Comparison of ENCODE assay signal across 11 cellular contexts in the genomic region with DNA sequence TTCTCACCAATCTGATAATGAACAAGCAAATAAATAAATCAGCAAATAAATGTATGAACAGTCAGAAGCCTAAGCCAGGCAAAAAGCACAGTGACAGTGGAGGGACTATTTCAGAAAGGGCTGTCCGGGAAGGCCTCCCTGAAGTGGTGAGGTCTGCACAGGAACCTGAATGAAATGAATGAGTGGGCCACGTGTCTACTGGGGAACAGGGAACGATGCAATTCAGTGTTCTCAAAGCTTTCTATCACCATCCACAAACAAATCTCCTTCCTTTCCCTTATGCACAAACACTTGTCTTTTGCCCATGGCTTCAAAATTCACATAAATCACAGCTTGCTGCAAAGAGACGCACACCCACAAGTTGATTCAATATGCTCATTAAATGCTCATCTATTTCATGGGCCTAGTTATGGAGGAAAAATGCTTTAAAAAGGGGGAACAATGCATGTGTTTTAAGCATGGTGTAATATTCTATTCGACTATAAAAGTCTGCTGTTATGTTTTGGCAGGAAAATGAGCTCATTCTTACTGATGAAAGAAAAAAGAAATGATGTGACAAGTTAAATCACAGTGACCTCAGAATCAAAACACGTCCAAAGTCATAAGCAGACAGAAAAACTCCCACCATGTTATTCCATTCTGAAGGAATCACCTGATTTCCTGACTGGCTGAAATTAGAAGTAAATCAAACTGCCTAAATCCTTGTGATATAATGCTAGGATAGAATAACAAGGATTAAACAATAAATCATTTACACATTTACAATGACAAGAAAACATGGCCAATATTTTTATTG. TPM values are rescaled to one million over a fixed set of nuclear protein-coding genes. Genes with fewer than 3 reads are reported as not detected.
A peak's percentile ranks its signal among the peaks of the same experiment; 100 is the strongest.
DNase-seq lines count a peak whose midpoint lies in the region; ATAC-seq and TF ChIP-seq lines count a peak whose summit lies in the region.
"Had no signal": no experiment of that assay in that cellular context is flagged by ENCODE, and none has a peak within 500 bp of the region (broad histone marks: within the 10 kb centered on the region; RNA-seq: fewer than 3 reads in every experiment).

No MANE protein-coding gene starts in this region.

- H3K4me1 ChIP-seq in parathyroid adenoma = peaks cover 54% of the 10 kb centered on the region
- peaks cover 0 to 4% of the 10 kb centered on the region in 2 donors for H3K4me1 ChIP-seq in aorta (ENCODE audit: control insufficient read depth in 1 of 2, insufficient read depth in 2 of 2, low read length in 2 of 2)

- peak overlapping the region; percentile 64 for H3K27ac Mint-ChIP-seq in stimulated activated naive CD8-positive, alpha-beta T cell treated with anti-CD3 and anti-CD28 coated beads, Interleukin-15, Interleukin-2, amounts not matched to agents 100 ng/mL and 50 ng/mL, for 24 hours
- no peak overlapping the region for H3K27ac Mint-ChIP-seq in activated T-helper 2 cell treated with anti-CD3 and anti-CD28 coated beads, Interferon-gamma antibody, Interleukin-2, Interleukin-4, amounts not matched to agents 10 μg/mL and 5 μg/mL and 100 μg/mL, durations not matched to agents 14 hours and 24 hours and 36 hours

- H3K9ac ChIP-seq in parathyroid adenoma = no peak overlapping the region
- H3K9ac ChIP-seq: BLaER1 had no signal

- no peaks in the 10 kb centered on the region for H3K9me3 Mint-ChIP-seq in stimulated activated naive CD8-positive, alpha-beta T cell treated with anti-CD3 and anti-CD28 coated beads, Interleukin-15, Interleukin-2, amounts not matched to agents 100 ng/mL and 50 ng/mL, for 24 hours
- H3K9me3 Mint-ChIP-seq in activated T-helper 2 cell treated with anti-CD3 and anti-CD28 coated beads, Interferon-gamma antibody, Interleukin-2, Interleukin-4, amounts not matched to agents 10 μg/mL and 5 μg/mL and 100 μg/mL, durations not matched to agents 14 hours and 24 hours and 36 hours = no peaks in the 10 kb centered on the region

- peak overlapping the region; percentile 43 for H3K4me2 ChIP-seq in parathyroid adenoma (ENCODE audit: low read length)
- H3K4me2 ChIP-seq: BLaER1 had no signal

- H3K4me3 ChIP-seq in parathyroid adenoma (ENCODE audit: low read depth, low read length) (no peak overlapping the region), aorta (ENCODE audit: low read length in 2 of 2) (no peak overlapping the region)
- H3K4me3 ChIP-seq: BLaER1, coronary artery had no signal

- no peak overlapping the region for H3K4me3 Mint-ChIP-seq in stimulated activated naive CD8-positive, alpha-beta T cell treated with anti-CD3 and anti-CD28 coated beads, Interleukin-15, Interleukin-2, amounts not matched to agents 100 ng/mL and 50 ng/mL, for 24 hours
- no peak overlapping the region for H3K4me3 Mint-ChIP-seq in activated T-helper 2 cell treated with anti-CD3 and anti-CD28 coated beads, Interferon-gamma antibody, Interleukin-2, Interleukin-4, amounts not matched to agents 10 μg/mL and 5 μg/mL and 100 μg/mL, durations not matched to agents 14 hours and 24 hours and 36 hours (ENCODE audit: low read depth)

- no peak for DNase-seq in stimulated activated naive CD8-positive, alpha-beta T cell treated with anti-CD3 and anti-CD28 coated beads, Interleukin-15, Interleukin-2, amounts not matched to agents 100 U/mL and 50 U/mL, for 24 hours
- DNase-seq in dermis microvascular lymphatic vessel endothelial cell (ENCODE audit: low read depth in 2 of 2) (peak; percentile 88 to 97), aorta (no peak), NCI-H2107 (lab: John Stamatoyannopoulos, UW) (no peak), NCI-H187 (lab: John Stamatoyannopoulos, UW) (no peak)
- DNase-seq in activated T-helper 2 cell treated with anti-CD3 and anti-CD28 coated beads, Interferon-gamma antibody, Interleukin-2, Interleukin-4, amounts not matched to agents 10 μg/mL and 5 μg/mL and 100 μg/mL, durations not matched to agents 14 hours and 24 hours and 36 hours (ENCODE audit: low spot score) = no peak
- DNase-seq: activated CD8-positive, alpha-beta memory T cell treated with anti-CD3 and anti-CD28 coated beads, Interleukin-2, amount 50 U/mL, for 4 hours had no signal

- H3K9me3 ChIP-seq in parathyroid adenoma (ENCODE audit: control insufficient read depth, low read length) (no peaks in the 10 kb centered on the region), aorta (ENCODE audit: control insufficient read depth, low read length) (no peaks in the 10 kb centered on the region)
- H3K9me3 ChIP-seq: BLaER1 had no signal

- no peak overlapping the region for H2AFZ ChIP-seq in parathyroid adenoma

- H3K36me3 Mint-ChIP-seq in stimulated activated naive CD8-positive, alpha-beta T cell treated with anti-CD3 and anti-CD28 coated beads, Interleukin-15, Interleukin-2, amounts not matched to agents 100 ng/mL and 50 ng/mL, for 24 hours (ENCODE audit: low read depth) = peaks cover 82% of the 10 kb centered on the region
- peaks cover 82% of the 10 kb centered on the region for H3K36me3 Mint-ChIP-seq in activated T-helper 2 cell treated with anti-CD3 and anti-CD28 coated beads, Interferon-gamma antibody, Interleukin-2, Interleukin-4, amounts not matched to agents 10 μg/mL and 5 μg/mL and 100 μg/mL, durations not matched to agents 14 hours and 24 hours and 36 hours (ENCODE audit: low read depth)

- intact Hi-C loops in aorta (cut with DNase I) = loop anchor here in 1 of 2 donors (5.0 kb wide), 1 partner anchor 39 kb away; no protein-coding TSS in a partner anchor
- intact Hi-C loops in activated T-helper 2 cell treated with anti-CD3 and anti-CD28 coated beads, Interferon-gamma antibody, Interleukin-2, Interleukin-4, amounts not matched to agents 10 μg/mL and 5 μg/mL and 100 μg/mL, durations not matched to agents 14 hours and 24 hours and 36 hours (cut with micrococcal nuclease) = no loop called here

- ATAC-seq in stimulated activated naive CD8-positive, alpha-beta T cell treated with anti-CD3 and anti-CD28 coated beads, Interleukin-15, Interleukin-2, amounts not matched to agents 100 U/mL and 50 U/mL, for 24 hours = no peak
- ATAC-seq in aorta (ENCODE audit: low FRiP score) = no peak

- no peaks in the 10 kb centered on the region for H3K27me3 Mint-ChIP-seq in stimulated activated naive CD8-positive, alpha-beta T cell treated with anti-CD3 and anti-CD28 coated beads, Interleukin-15, Interleukin-2, amounts not matched to agents 100 ng/mL and 50 ng/mL, for 24 hours
- no peaks in the 10 kb centered on the region for H3K27me3 Mint-ChIP-seq in activated T-helper 2 cell treated with anti-CD3 and anti-CD28 coated beads, Interferon-gamma antibody, Interleukin-2, Interleukin-4, amounts not matched to agents 10 μg/mL and 5 μg/mL and 100 μg/mL, durations not matched to agents 14 hours and 24 hours and 36 hours (ENCODE audit: low read depth)

- peak overlapping the region; percentile 97 for H3K27ac ChIP-seq in parathyroid adenoma
- H3K27ac ChIP-seq in aorta (ENCODE audit: low read depth in 1 of 2, low read length in 2 of 2) = peak overlapping the region; percentile 79 to 87
- H3K27ac ChIP-seq: BLaER1 had no signal

- no peak for TF ChIP-seq CTCF in parathyroid adenoma (IDR thresholded peaks at IDR 0.05)

- no peaks in the 10 kb centered on the region for H3K27me3 ChIP-seq in parathyroid adenoma (ENCODE audit: control insufficient read depth, insufficient read depth, low read length)
- H3K27me3 ChIP-seq in aorta (ENCODE audit: control insufficient read depth in 1 of 2, insufficient read depth in 2 of 2, low read length in 1 of 2) = no peaks in the 10 kb centered on the region
- H3K27me3 ChIP-seq: BLaER1 had no signal

- no peaks in the 10 kb centered on the region for H3K36me3 ChIP-seq in parathyroid adenoma (ENCODE audit: control insufficient read depth, insufficient read depth, low read length)
- H3K36me3 ChIP-seq in aorta (ENCODE audit: control insufficient read depth in 1 of 2, insufficient read depth in 2 of 2, low read length in 1 of 2) = peaks cover 0 to 3% of the 10 kb centered on the region in 2 donors

- no peaks in the 10 kb centered on the region for H3K79me2 ChIP-seq in parathyroid adenoma

- peaks cover 15% of the 10 kb centered on the region for H3K4me1 Mint-ChIP-seq in stimulated activated naive CD8-positive, alpha-beta T cell treated with anti-CD3 and anti-CD28 coated beads, Interleukin-15, Interleukin-2, amounts not matched to agents 100 ng/mL and 50 ng/mL, for 24 hours (ENCODE audit: low read depth)
- peaks cover 10% of the 10 kb centered on the region for H3K4me1 Mint-ChIP-seq in activated T-helper 2 cell treated with anti-CD3 and anti-CD28 coated beads, Interferon-gamma antibody, Interleukin-2, Interleukin-4, amounts not matched to agents 10 μg/mL and 5 μg/mL and 100 μg/mL, durations not matched to agents 14 hours and 24 hours and 36 hours (ENCODE audit: low read depth)

- 32 to 47% methylated on average over 6 of the region's 6 CpGs for WGBS in aorta, 2 donors

RNA-seq across cellular contexts. Expression of gene URB1, which starts 21.6 kb away (rescaled TPM):
- total RNA-seq in dermis microvascular lymphatic vessel endothelial cell (13.5 and 18.3 TPM in 2 replicates), aorta (10 to 100 TPM; 21.2 to 34.2 TPM)
- 1 to 10 TPM; 2.0 to 4.7 TPM for polyA plus RNA-seq in aorta
- total RNA-seq in activated T-helper 2 cell treated with anti-CD3 and anti-CD28 coated beads, Interferon-gamma antibody, Interleukin-2, Interleukin-4, amounts not matched to agents 10 μg/mL and 5 μg/mL and 100 μg/mL, durations not matched to agents 14 hours and 24 hours and 36 hours = 32.3 and 33.9 TPM in 2 replicates

RNA-seq across cellular contexts. Expression of gene EVA1C, which starts 41.3 kb away (rescaled TPM):
- total RNA-seq in dermis microvascular lymphatic vessel endothelial cell (15.9 and 23.4 TPM in 2 replicates), aorta (10 to 100 TPM; 48.6 to 72.6 TPM)
- polyA plus RNA-seq in aorta = 100 to 1,000 TPM in 1 of 2 donors, 10 to 100 TPM in 1; 40.9 to 105 TPM
- total RNA-seq in activated T-helper 2 cell treated with anti-CD3 and anti-CD28 coated beads, Interferon-gamma antibody, Interleukin-2, Interleukin-4, amounts not matched to agents 10 μg/mL and 5 μg/mL and 100 μg/mL, durations not matched to agents 14 hours and 24 hours and 36 hours = 8.1 and 8.4 TPM in 2 replicates

Comparison
In these comparisons a context has a peak if more than half of its experiments do, and no peak if none do; other contexts are left out.
1. DNase-seq: peak in dermis microvascular lymphatic vessel endothelial cell (2 of 2); none in stimulated activated naive CD8-positive, alpha-beta T cell treated with anti-CD3 and anti-CD28 coated beads, Interleukin-15, Interleukin-2, amounts not matched to agents 100 U/mL and 50 U/mL, for 24 hours (single experiment), aorta (0 of 2), NCI-H2107 (single experiment), NCI-H187 (0 of 2) and activated T-helper 2 cell treated with anti-CD3 and anti-CD28 coated beads, Interferon-gamma antibody, Interleukin-2, Interleukin-4, amounts not matched to agents 10 μg/mL and 5 μg/mL and 100 μg/mL, durations not matched to agents 14 hours and 24 hours and 36 hours (single experiment).